In the genomic region with DNA sequence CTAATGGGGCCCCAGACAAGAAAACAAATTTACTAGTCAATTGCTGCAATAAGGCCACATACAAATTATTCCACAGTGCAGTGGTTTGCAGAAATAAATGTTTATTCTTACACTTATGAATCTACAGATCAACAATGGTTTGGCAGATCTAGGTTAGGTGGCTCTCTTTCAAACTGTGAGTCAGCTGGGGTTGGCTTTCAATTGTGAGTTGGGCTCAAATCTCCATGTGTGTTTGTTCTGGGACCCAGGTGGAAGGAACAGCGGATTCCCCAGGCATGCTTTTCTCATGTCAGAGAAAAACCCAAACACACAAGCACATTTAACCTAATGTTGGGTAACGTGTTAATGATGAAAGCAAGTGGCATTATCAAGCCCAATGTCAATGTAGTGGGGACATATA, we compare ENCODE assay signal across 28 cellular contexts.
"Had no signal": no experiment of that assay in that cellular context is flagged by ENCODE, and none has a peak within 500 bp of the region (broad histone marks: within the 10 kb centered on the region; RNA-seq: fewer than 3 reads in every experiment).

No MANE protein-coding gene starts in this region.

- H3K36me3 ChIP-seq: neural progenitor cell, ovary, right lobe of liver, sigmoid colon, stomach, thoracic aorta, thyroid gland, tibial nerve, upper lobe of left lung, vagina had no signal

- H3K4me3 ChIP-seq: neural progenitor cell, ovary, psoas muscle, right lobe of liver, sigmoid colon, stomach, thoracic aorta, thyroid gland, tibial nerve, upper lobe of left lung, vagina had no signal

- H3K4me1 ChIP-seq: neural progenitor cell, parathyroid adenoma, psoas muscle, right lobe of liver, stomach, thyroid gland, tibial nerve, upper lobe of left lung, vagina had no signal

- H3K4me3 Mint-ChIP-seq: naive thymus-derived CD4-positive, alpha-beta T cell; natural killer cell; nephron; neural progenitor cell; stimulated activated memory B cell treated with anti-CD40 and anti-IgM and Interleukin-4, amounts not matched to agents 10 μg/mL and 1 μg/mL and 100 μg/mL, for 72 hours had no signal

- H3K27ac Mint-ChIP-seq: naive thymus-derived CD4-positive, alpha-beta T cell; natural killer cell; nephron; neural progenitor cell; progenitor cell of endocrine pancreas; stimulated activated memory B cell treated with anti-CD40 and anti-IgM and Interleukin-4, amounts not matched to agents 10 μg/mL and 1 μg/mL and 100 μg/mL, for 72 hours had no signal

- ATAC-seq: naive thymus-derived CD4-positive, alpha-beta T cell; natural killer cell; right cardiac atrium; right lobe of liver; stimulated activated memory B cell treated with anti-CD40 and anti-IgM and Interleukin-4, amounts not matched to agents 10 μg/mL and 1 μg/mL and 100 μg/mL, for 72 hours; stimulated activated naive CD8-positive, alpha-beta T cell treated with anti-CD3 and anti-CD28 coated beads, Interleukin-15, Interleukin-2, amounts not matched to agents 100 U/mL and 50 U/mL, for 24 hours had no signal

- DNase-seq: naive thymus-derived CD4-positive, alpha-beta T cell; natural killer cell; occipital lobe; ovary; posterior cingulate gyrus; psoas muscle; right cardiac atrium; right lobe of liver; sigmoid colon; small intestine; stimulated activated CD4-positive, alpha-beta T cell treated with anti-CD3 and anti-CD28 coated beads, Interleukin-15, amount 100 ng/mL, for 24 hours; stimulated activated CD4-positive, alpha-beta T cell treated with anti-CD3 and anti-CD28 coated beads, Interleukin-4, amount 100 ng/mL, for 1 hour; stimulated activated CD4-positive, alpha-beta T cell treated with anti-CD3 and anti-CD28 coated beads, Interleukin-4, amount 100 ng/mL, for 4 hours; stimulated activated CD8-positive, alpha-beta memory T cell treated with anti-CD3 and anti-CD28 coated beads, Interleukin-4, amount 100 ng/mL, for 48 hours; stimulated activated naive CD4-positive, alpha-beta T cell; stimulated activated naive CD8-positive, alpha-beta T cell treated with anti-CD3 and anti-CD28 coated beads, Interleukin-15, Interleukin-2, amounts not matched to agents 100 U/mL and 50 U/mL, for 24 hours; stomach; thyroid gland; trophoblast cell; upper lobe of left lung had no signal

- H3K9me3 Mint-ChIP-seq: natural killer cell had no signal

- H3K27ac ChIP-seq: neural progenitor cell, ovary, parathyroid adenoma, psoas muscle, right lobe of liver, sigmoid colon, stomach, thoracic aorta, thyroid gland, tibial nerve, upper lobe of left lung, vagina had no signal

- H3K4me1 Mint-ChIP-seq: naive thymus-derived CD4-positive, alpha-beta T cell; natural killer cell; nephron; neural progenitor cell; stimulated activated memory B cell treated with anti-CD40 and anti-IgM and Interleukin-4, amounts not matched to agents 10 μg/mL and 1 μg/mL and 100 μg/mL, for 72 hours had no signal

- H3K9me3 ChIP-seq: ovary, psoas muscle, right lobe of liver, sigmoid colon, stomach, thoracic aorta, thyroid gland, tibial nerve, upper lobe of left lung, vagina had no signal

- H3K27me3 ChIP-seq: neural progenitor cell, ovary, right lobe of liver, sigmoid colon, stomach, thyroid gland, tibial nerve, upper lobe of left lung, vagina had no signal
